8 cellular contexts compared by ENCODE assay signal in the genomic region with DNA sequence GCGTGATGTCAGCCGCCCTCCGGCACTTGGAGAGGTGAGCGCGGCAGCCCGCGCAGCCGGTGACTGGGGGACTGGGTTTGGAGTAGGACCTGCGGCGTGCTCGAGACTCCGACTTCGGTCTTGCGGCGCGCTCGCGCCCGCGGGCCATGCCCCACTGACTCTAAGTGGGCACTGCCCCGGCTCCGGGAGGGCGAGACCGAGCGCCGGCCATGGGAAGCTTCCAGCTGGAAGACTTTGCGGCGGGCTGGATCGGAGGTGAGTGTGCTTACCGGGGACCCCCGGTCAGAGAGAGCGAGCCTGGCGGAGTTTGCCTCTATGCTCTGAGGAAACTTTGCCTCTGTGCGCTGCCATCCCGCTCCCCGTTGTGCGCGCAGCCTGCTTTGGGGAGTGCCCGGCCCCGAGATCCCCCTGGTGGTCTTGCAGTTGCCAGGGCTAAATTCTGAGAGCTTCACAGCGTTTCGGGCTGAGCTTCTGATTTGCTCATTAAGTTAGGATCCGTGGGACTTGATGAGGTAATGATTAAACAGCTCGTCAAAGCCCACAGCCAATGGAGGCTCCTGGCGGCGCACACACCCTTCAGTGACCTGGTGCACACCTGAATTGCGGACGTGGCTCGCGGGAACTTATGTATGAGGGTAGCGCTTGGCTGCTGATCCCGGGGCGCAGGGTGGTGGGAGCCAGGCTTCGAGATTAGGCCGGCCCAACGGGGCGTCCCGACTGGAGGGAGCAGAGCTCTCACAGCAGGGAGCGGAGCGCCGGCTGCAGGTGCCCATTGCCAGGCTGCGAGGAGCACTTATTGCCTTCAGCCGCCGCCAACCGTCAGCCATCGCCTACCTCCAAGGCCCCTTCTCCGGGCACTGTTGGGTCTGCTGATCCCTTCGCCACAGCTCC. TPM values are rescaled to one million over a fixed set of nuclear protein-coding genes. Genes with fewer than 3 reads are reported as not detected.
DNase-seq lines count a peak whose midpoint lies in the region; ATAC-seq lines count a peak whose summit lies in the region.

A gene with protein sequence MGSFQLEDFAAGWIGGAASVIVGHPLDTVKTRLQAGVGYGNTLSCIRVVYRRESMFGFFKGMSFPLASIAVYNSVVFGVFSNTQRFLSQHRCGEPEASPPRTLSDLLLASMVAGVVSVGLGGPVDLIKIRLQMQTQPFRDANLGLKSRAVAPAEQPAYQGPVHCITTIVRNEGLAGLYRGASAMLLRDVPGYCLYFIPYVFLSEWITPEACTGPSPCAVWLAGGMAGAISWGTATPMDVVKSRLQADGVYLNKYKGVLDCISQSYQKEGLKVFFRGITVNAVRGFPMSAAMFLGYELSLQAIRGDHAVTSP (plus strand): TSS at position 25 of the 891 bp plus-strand sequence. CDS start 185 bp downstream, at position 210.

- H3K4me3 ChIP-seq in esophagus (ENCODE audit: low read depth in 1 of 2, low read length in 2 of 2) = peak within 1 kb of the TSS; percentile 39 to 48
- H3K4me3 ChIP-seq in muscle layer of colon (ENCODE audit: low read depth in 1 of 2, low read length in 2 of 2) = peak within 1 kb of the TSS; percentile 21 to 50

- no peak within 1 kb of the TSS for H3K9ac ChIP-seq in muscle layer of colon (ENCODE audit: low read length)

- H3K4me1 ChIP-seq in esophagus (ENCODE audit: control insufficient read depth in 2 of 2, insufficient read depth in 2 of 2, low read length in 1 of 2) (peaks cover 7% of the 10 kb centered on the region in 2 donors), muscle layer of colon (ENCODE audit: insufficient read depth, low read length) (peaks cover 12% of the 10 kb centered on the region)

- H3K36me3 ChIP-seq in esophagus (ENCODE audit: control insufficient read depth in 2 of 2, insufficient read depth in 2 of 2, low read length in 1 of 2) = no peaks in the 10 kb centered on the region
- H3K36me3 ChIP-seq in muscle layer of colon (ENCODE audit: insufficient read depth, low read length) = no peaks in the 10 kb centered on the region

- ATAC-seq in HG03457 (IDR thresholded peaks at IDR 0.05; ENCODE audit: unreplicated experiment) (peak; percentile 85), HG03378 (IDR thresholded peaks at IDR 0.05; ENCODE audit: unreplicated experiment) (no peak)

- 3% methylated on average over 59 to 68 of the region's 68 CpGs for WGBS in esophagus, 2 donors

- no peak within 1 kb of the TSS for H3K27ac ChIP-seq in esophagus (ENCODE audit: low read depth in 2 of 2, low read length in 1 of 2)
- H3K27ac ChIP-seq in muscle layer of colon (ENCODE audit: low read depth, low read length) = no peak within 1 kb of the TSS

- DNase-seq in NCI-H2107 (lab: John Stamatoyannopoulos, UW) (peak; percentile 10), NCI-H2107 treated with DMSO at 0.1 percent for 48 hours (lab: John Stamatoyannopoulos, UW; ENCODE audit: unreplicated experiment) (no peak), RKO (ENCODE audit: low spot score) (peak; percentile 33), ureter (ENCODE audit: low spot score) (peak; percentile 46)

- no peaks in the 10 kb centered on the region for H3K27me3 ChIP-seq in esophagus (ENCODE audit: control insufficient read depth in 1 of 2, insufficient read depth in 2 of 2, low read length in 2 of 2)
- peaks cover 0 to 38% of the 10 kb centered on the region in 2 donors for H3K27me3 ChIP-seq in muscle layer of colon (ENCODE audit: control insufficient read depth in 1 of 2, insufficient read depth in 2 of 2, low read length in 2 of 2)

- H3K9me3 ChIP-seq in esophagus (ENCODE audit: control insufficient read depth in 2 of 2, insufficient read depth in 1 of 2, low read depth in 1 of 2, low read length in 1 of 2) = peaks cover 0 to 4% of the 10 kb centered on the region in 2 donors
- no peaks in the 10 kb centered on the region for H3K9me3 ChIP-seq in muscle layer of colon (ENCODE audit: low read length)

RNA-seq across cellular contexts. Expression of the gene that starts here (rescaled TPM):
- polyA plus RNA-seq in esophagus = 1 to 10 TPM in 1 of 2 donors, under 1 TPM in 1; 0.24 to 1.2 TPM
- total RNA-seq in ureter = not detected

Comparison
In these comparisons a context has a peak if more than half of its experiments do, and no peak if none do; other contexts are left out.
1. Peak in DNase-seq in ureter; RNA of the gene not detected or under 1 TPM.